ENCODE assay signal across 21 cellular contexts in genomic region chr6:53428886-53429285, GRCh38.
"Had no signal": no experiment of that assay in that cellular context is flagged by ENCODE, and none has a peak within 500 bp of the region (broad histone marks: within the 10 kb centered on the region; RNA-seq: fewer than 3 reads in every experiment).

No MANE protein-coding gene starts in this region.

- H3K4me3 ChIP-seq: SJSA1, SK-N-MC had no signal

- H3K9me3 ChIP-seq: SJSA1 had no signal

- H3K4me1 ChIP-seq: SJSA1 had no signal

- H3K27me3 ChIP-seq: SJSA1 had no signal

- H3K27ac ChIP-seq: SJSA1, SK-N-MC had no signal

- H3K36me3 ChIP-seq: SJSA1 had no signal

- DNase-seq: KBM-7, MV-4-11, NCI-H1092, NCI-H1105 treated with DMSO at 0.1 percent for 48 hours, NCI-H1417 treated with DMSO at 0.1 percent for 48 hours, NCI-H146, NCI-H1694 treated with DMSO at 0.1 percent for 48 hours, NCI-H1930, NCI-H2081, NCI-H2107, NCI-H2227 treated with DMSO at 0.1 percent for 48 hours, NCI-H446, NCI-H510A, NCI-H524 treated with DMSO at 0.1 percent for 48 hours, NCI-H69, NCI-H774, Right ventricle myocardium superior, RPMI8226, SIG-M5 had no signal
